In the genomic region with DNA sequence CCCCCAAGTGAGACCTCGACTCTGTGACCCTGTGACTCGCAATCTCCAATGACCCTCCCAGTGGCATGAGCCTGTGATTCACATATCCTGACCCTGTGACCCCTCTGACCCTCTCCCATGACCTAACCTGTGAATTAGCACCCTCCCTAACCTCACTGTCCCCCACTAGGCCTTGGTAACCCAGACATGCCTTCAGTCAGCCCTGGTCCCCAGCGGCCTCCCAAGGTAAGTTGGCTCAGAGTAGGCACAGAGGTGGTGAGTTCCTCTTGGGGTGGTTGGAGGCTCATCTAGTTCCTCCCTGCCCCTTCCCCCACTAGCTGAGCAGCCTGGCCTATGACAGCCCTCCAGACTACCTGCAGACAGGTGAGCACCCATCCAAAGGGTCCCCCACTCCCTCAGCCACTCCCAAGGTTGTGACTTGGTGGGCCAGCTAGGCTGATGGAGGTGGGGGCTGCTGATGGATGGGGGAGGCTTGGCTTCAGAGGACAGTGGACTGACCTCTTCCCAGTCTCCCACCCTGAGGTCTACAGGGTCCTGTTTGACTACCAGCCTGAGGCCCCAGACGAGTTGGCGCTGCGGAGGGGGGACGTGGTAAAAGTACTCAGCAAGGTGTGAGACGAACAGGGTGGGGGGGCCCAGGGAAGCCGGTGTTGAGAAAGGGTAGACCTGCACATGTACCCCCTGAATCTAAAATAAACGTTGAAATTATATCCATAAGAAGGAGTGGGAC, we compare ENCODE assay signal across 8 cellular contexts. TPM values are rescaled to one million over a fixed set of nuclear protein-coding genes. Genes with fewer than 3 reads are reported as not detected.
DNase-seq lines count a peak whose midpoint lies in the region; ATAC-seq and TF ChIP-seq lines count a peak whose summit lies in the region.

No MANE protein-coding gene starts in this region.

- H3K4me1 ChIP-seq in iPS-15b (ENCODE audit: control insufficient read depth, insufficient read depth, low read length) (peaks cover 3% of the 10 kb centered on the region), stomach (peaks cover 10 to 27% (median 23%) of the 10 kb centered on the region in 4 donors)

- H3K27ac ChIP-seq in stomach = peak overlapping the region in 2 of 5 donors; percentile 86 to 88

- no peak for DNase-seq in activated CD4-positive, alpha-beta T cell treated with anti-CD3 and anti-CD28 coated beads, Interleukin-2, amount 10 ng/mL, durations not matched to agents 7 days and 5 days
- no peak for DNase-seq in activated CD4-positive, alpha-beta T cell treated with anti-CD3 and anti-CD28 coated beads for 48 hours
- no peak for DNase-seq in activated CD8-positive, alpha-beta memory T cell treated with anti-CD3 and anti-CD28 coated beads, Interleukin-2, amount 10 ng/mL, durations not matched to agents 7 days and 5 days
- DNase-seq in stomach (no peak), NCI-H1436 (lab: John Stamatoyannopoulos, UW) (no peak), HK-2 (ENCODE audit: unreplicated experiment) (no peak)
- no peak for DNase-seq in stimulated activated CD4-positive, alpha-beta T cell treated with anti-CD3 and anti-CD28 coated beads, Interleukin-4, amount 100 ng/mL, for 1 hour

- no peak for ATAC-seq in activated CD8-positive, alpha-beta memory T cell treated with anti-CD3 and anti-CD28 coated beads, Interleukin-2, amount 10 ng/mL, durations not matched to agents 7 days and 5 days

- no peak for TF ChIP-seq POLR2A in stomach (IDR thresholded peaks at IDR 0.05)

- peaks cover 22% of the 10 kb centered on the region for H3K36me3 Mint-ChIP-seq in activated CD4-positive, alpha-beta T cell treated with anti-CD3 and anti-CD28 coated beads, Interleukin-2, amount 10 ng/mL, durations not matched to agents 7 days and 5 days (ENCODE audit: low read depth)
- H3K36me3 Mint-ChIP-seq in activated CD8-positive, alpha-beta memory T cell treated with anti-CD3 and anti-CD28 coated beads, Interleukin-2, amount 10 ng/mL, durations not matched to agents 7 days and 5 days = peaks cover 24% of the 10 kb centered on the region

- TF ChIP-seq EP300 in stomach (IDR thresholded peaks at IDR 0.05) = no peak

- no peaks in the 10 kb centered on the region for H3K9me3 ChIP-seq in iPS-15b (ENCODE audit: control insufficient read depth, insufficient read depth, low read length)
- H3K9me3 ChIP-seq in stomach = no peaks in the 10 kb centered on the region

- H3K4me3 Mint-ChIP-seq in activated CD4-positive, alpha-beta T cell treated with anti-CD3 and anti-CD28 coated beads, Interleukin-2, amount 10 ng/mL, durations not matched to agents 7 days and 5 days = peak overlapping the region; percentile 98
- peak overlapping the region; percentile 89 for H3K4me3 Mint-ChIP-seq in activated CD8-positive, alpha-beta memory T cell treated with anti-CD3 and anti-CD28 coated beads, Interleukin-2, amount 10 ng/mL, durations not matched to agents 7 days and 5 days

- H3K27ac Mint-ChIP-seq in activated CD4-positive, alpha-beta T cell treated with anti-CD3 and anti-CD28 coated beads, Interleukin-2, amount 10 ng/mL, durations not matched to agents 7 days and 5 days = peak overlapping the region; percentile 86
- H3K27ac Mint-ChIP-seq in activated CD8-positive, alpha-beta memory T cell treated with anti-CD3 and anti-CD28 coated beads, Interleukin-2, amount 10 ng/mL, durations not matched to agents 7 days and 5 days = no peak overlapping the region

- intact Hi-C loops in stomach (cut with DNase I; ENCODE audit: low total_unique reads) = no loop called here

- no peaks in the 10 kb centered on the region for H3K27me3 ChIP-seq in iPS-15b (ENCODE audit: control insufficient read depth, insufficient read depth, low read length)
- H3K27me3 ChIP-seq in stomach = no peaks in the 10 kb centered on the region

- H3K9ac ChIP-seq in iPS-15b (ENCODE audit: low read depth, low read length) = no peak overlapping the region

- H3K4me1 Mint-ChIP-seq in activated CD4-positive, alpha-beta T cell treated with anti-CD3 and anti-CD28 coated beads, Interleukin-2, amount 10 ng/mL, durations not matched to agents 7 days and 5 days = peaks cover 31% of the 10 kb centered on the region
- H3K4me1 Mint-ChIP-seq in activated CD8-positive, alpha-beta memory T cell treated with anti-CD3 and anti-CD28 coated beads, Interleukin-2, amount 10 ng/mL, durations not matched to agents 7 days and 5 days = peaks cover 32% of the 10 kb centered on the region

- no peak for TF ChIP-seq CTCF in stomach (IDR thresholded peaks at IDR 0.05)

- peaks cover 12% of the 10 kb centered on the region for H3K36me3 ChIP-seq in iPS-15b (ENCODE audit: control insufficient read depth, insufficient read depth, low read length)
- H3K36me3 ChIP-seq in stomach = peaks cover 17 to 34% (median 21%) of the 10 kb centered on the region in 4 donors

- H3K4me3 ChIP-seq in iPS-15b (ENCODE audit: low read depth, low read length) (peak overlapping the region; percentile 84), stomach (peak overlapping the region; percentile 54 to 84 (median 75))

- no peaks in the 10 kb centered on the region for H3K27me3 Mint-ChIP-seq in activated CD4-positive, alpha-beta T cell treated with anti-CD3 and anti-CD28 coated beads, Interleukin-2, amount 10 ng/mL, durations not matched to agents 7 days and 5 days
- H3K27me3 Mint-ChIP-seq in activated CD8-positive, alpha-beta memory T cell treated with anti-CD3 and anti-CD28 coated beads, Interleukin-2, amount 10 ng/mL, durations not matched to agents 7 days and 5 days = no peaks in the 10 kb centered on the region

- H3K9me3 Mint-ChIP-seq in activated CD4-positive, alpha-beta T cell treated with anti-CD3 and anti-CD28 coated beads, Interleukin-2, amount 10 ng/mL, durations not matched to agents 7 days and 5 days = no peaks in the 10 kb centered on the region
- no peaks in the 10 kb centered on the region for H3K9me3 Mint-ChIP-seq in activated CD8-positive, alpha-beta memory T cell treated with anti-CD3 and anti-CD28 coated beads, Interleukin-2, amount 10 ng/mL, durations not matched to agents 7 days and 5 days (ENCODE audit: low read depth)

- POLR2A ChIA-PET in activated CD4-positive, alpha-beta T cell treated with anti-CD3 and anti-CD28 coated beads, Interleukin-2, amount 10 ng/mL, durations not matched to agents 7 days and 5 days (lab: Charles Lee) = no interaction called here

- WGBS in stomach, 5 donors = 81 to 94% (median 92%) methylated on average over 8 to 10 of the region's 10 CpGs

- CTCF ChIA-PET in activated CD4-positive, alpha-beta T cell treated with anti-CD3 and anti-CD28 coated beads, Interleukin-2, amount 10 ng/mL, durations not matched to agents 7 days and 5 days (lab: Charles Lee) = interaction anchor here (0.9 to 2.4 kb wide), 5 partner anchors 7 to 376 kb away, joined by 3 to 7 read pairs (median 3); no protein-coding TSS in a partner anchor
- CTCF ChIA-PET in activated CD8-positive, alpha-beta memory T cell treated with anti-CD3 and anti-CD28 coated beads, Interleukin-2, amount 10 ng/mL, durations not matched to agents 7 days and 5 days (lab: Charles Lee) = interaction anchor here (0.7 to 2.9 kb wide), 13 partner anchors 8 to 211 kb away, joined by 3 to 13 read pairs (median 4); partner anchors contain the start of genes EVA1B, LSM10 and TRAPPC3

RNA-seq across cellular contexts. Expression of gene SH3D21, which starts 1.6 kb away (rescaled TPM):
- total RNA-seq in activated CD4-positive, alpha-beta T cell treated with anti-CD3 and anti-CD28 coated beads, Interleukin-2, amount 10 ng/mL, durations not matched to agents 7 days and 5 days = 1 to 10 TPM; 6.5 to 6.9 TPM
- 10 to 100 TPM in 1 of 2 experiments, 1 to 10 TPM in 1; 5.5 to 11.0 TPM for total RNA-seq in activated CD8-positive, alpha-beta memory T cell treated with anti-CD3 and anti-CD28 coated beads, Interleukin-2, amount 10 ng/mL, durations not matched to agents 7 days and 5 days
- total RNA-seq in stomach = 100 to 1,000 TPM in 1 of 5 donors, 1 to 10 TPM in 3, not detected in 1; 3.5 to 120 (median 6.5) TPM
- 1 to 10 TPM in 2 of 3 donors, under 1 TPM in 1; 0.76 to 2.7 (median 1.8) TPM for polyA plus RNA-seq in stomach

RNA-seq across cellular contexts. Expression of gene EVA1B, which starts 15.7 kb away (rescaled TPM):
- total RNA-seq in activated CD4-positive, alpha-beta T cell treated with anti-CD3 and anti-CD28 coated beads, Interleukin-2, amount 10 ng/mL, durations not matched to agents 7 days and 5 days = 1 to 10 TPM; 7.3 to 9.3 TPM
- 10 to 100 TPM; 16.4 to 23.9 TPM for total RNA-seq in activated CD8-positive, alpha-beta memory T cell treated with anti-CD3 and anti-CD28 coated beads, Interleukin-2, amount 10 ng/mL, durations not matched to agents 7 days and 5 days
- 10 to 100 TPM in 3 of 5 donors, 1 to 10 TPM in 1, not detected in 1; 8.3 to 67.2 (median 44.0) TPM for total RNA-seq in stomach
- polyA plus RNA-seq in stomach = 10 to 100 TPM; 29.0 to 35.0 (median 29.8) TPM
